Comparison of ENCODE assay signal across 1 cellular context in genomic region chr15:89893696-89894450, GRCh38.
A peak's percentile ranks its signal among the peaks of the same experiment; 100 is the strongest.
TF ChIP-seq lines count a peak whose summit lies in the region.

Gene AP3S2, minus strand, starts transcription at chr15:89893994. Its CDS starts 45 bp downstream, at chr15:89893949.

TF ChIP-seq in WTC11, 78 proteins besides CTCF, POLR2A, EP300 and RAD21 (continued from another document):
- TF ChIP-seq, protein P1, sequence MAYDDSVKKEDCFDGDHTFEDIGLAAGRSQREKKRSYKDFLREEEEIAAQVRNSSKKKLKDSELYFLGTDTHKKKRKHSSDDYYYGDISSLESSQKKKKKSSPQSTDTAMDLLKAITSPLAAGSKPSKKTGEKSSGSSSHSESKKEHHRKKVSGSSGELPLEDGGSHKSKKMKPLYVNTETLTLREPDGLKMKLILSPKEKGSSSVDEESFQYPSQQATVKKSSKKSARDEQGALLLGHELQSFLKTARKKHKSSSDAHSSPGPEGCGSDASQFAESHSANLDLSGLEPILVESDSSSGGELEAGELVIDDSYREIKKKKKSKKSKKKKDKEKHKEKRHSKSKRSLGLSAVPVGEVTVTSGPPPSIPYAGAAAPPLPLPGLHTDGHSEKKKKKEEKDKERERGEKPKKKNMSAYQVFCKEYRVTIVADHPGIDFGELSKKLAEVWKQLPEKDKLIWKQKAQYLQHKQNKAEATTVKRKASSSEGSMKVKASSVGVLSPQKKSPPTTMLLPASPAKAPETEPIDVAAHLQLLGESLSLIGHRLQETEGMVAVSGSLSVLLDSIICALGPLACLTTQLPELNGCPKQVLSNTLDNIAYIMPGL (CRISPR knock-in tag; IDR thresholded peaks at IDR 0.05) = peak; percentile 84; the same call in 1 of the 2 replicates
- TF ChIP-seq OVOL2 (CRISPR knock-in tag; IDR thresholded peaks at IDR 0.05; ENCODE audit: borderline replicate concordance) (no peak), ARID4B (CRISPR knock-in tag; IDR thresholded peaks at IDR 0.05; ENCODE audit: borderline replicate concordance) (peak; percentile 71; the same call in 1 of the 2 replicates), ZNF425 (CRISPR knock-in tag; conservative IDR thresholded peaks at IDR 0.05) (no peak), MXD4 (CRISPR knock-in tag; IDR thresholded peaks at IDR 0.05; ENCODE audit: borderline replicate concordance) (no peak), ETV6 (CRISPR knock-in tag; IDR thresholded peaks at IDR 0.05) (peak; percentile 92), ZNF423 (CRISPR knock-in tag; IDR thresholded peaks at IDR 0.05) (peak; percentile 73; the same call in 1 of the 2 replicates), SP1 (CRISPR knock-in tag; conservative IDR thresholded peaks at IDR 0.05) (peak; percentile 94), FOXK1 (CRISPR knock-in tag; IDR thresholded peaks at IDR 0.05) (peak; percentile 99), NFYB (CRISPR knock-in tag; conservative IDR thresholded peaks at IDR 0.05; ENCODE audit: low read depth) (no peak), E2F5 (CRISPR knock-in tag; IDR thresholded peaks at IDR 0.05) (peak; percentile 52; the same call in 1 of the 2 replicates), ATF1 (CRISPR knock-in tag; IDR thresholded peaks at IDR 0.05) (no peak), JUN (CRISPR knock-in tag; IDR thresholded peaks at IDR 0.05) (0 out of 2 replicates have a peak, but pooled peaks have one; percentile 45), ZNF232 (CRISPR knock-in tag; IDR thresholded peaks at IDR 0.05) (peak; percentile 90)
- TF ChIP-seq, protein P2, sequence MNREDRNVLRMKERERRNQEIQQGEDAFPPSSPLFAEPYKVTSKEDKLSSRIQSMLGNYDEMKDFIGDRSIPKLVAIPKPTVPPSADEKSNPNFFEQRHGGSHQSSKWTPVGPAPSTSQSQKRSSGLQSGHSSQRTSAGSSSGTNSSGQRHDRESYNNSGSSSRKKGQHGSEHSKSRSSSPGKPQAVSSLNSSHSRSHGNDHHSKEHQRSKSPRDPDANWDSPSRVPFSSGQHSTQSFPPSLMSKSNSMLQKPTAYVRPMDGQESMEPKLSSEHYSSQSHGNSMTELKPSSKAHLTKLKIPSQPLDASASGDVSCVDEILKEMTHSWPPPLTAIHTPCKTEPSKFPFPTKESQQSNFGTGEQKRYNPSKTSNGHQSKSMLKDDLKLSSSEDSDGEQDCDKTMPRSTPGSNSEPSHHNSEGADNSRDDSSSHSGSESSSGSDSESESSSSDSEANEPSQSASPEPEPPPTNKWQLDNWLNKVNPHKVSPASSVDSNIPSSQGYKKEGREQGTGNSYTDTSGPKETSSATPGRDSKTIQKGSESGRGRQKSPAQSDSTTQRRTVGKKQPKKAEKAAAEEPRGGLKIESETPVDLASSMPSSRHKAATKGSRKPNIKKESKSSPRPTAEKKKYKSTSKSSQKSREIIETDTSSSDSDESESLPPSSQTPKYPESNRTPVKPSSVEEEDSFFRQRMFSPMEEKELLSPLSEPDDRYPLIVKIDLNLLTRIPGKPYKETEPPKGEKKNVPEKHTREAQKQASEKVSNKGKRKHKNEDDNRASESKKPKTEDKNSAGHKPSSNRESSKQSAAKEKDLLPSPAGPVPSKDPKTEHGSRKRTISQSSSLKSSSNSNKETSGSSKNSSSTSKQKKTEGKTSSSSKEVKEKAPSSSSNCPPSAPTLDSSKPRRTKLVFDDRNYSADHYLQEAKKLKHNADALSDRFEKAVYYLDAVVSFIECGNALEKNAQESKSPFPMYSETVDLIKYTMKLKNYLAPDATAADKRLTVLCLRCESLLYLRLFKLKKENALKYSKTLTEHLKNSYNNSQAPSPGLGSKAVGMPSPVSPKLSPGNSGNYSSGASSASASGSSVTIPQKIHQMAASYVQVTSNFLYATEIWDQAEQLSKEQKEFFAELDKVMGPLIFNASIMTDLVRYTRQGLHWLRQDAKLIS (CRISPR knock-in tag; IDR thresholded peaks at IDR 0.05; ENCODE audit: borderline replicate concordance) = peak; percentile 70; the same call in 1 of the 2 replicates
- TF ChIP-seq, protein P3, sequence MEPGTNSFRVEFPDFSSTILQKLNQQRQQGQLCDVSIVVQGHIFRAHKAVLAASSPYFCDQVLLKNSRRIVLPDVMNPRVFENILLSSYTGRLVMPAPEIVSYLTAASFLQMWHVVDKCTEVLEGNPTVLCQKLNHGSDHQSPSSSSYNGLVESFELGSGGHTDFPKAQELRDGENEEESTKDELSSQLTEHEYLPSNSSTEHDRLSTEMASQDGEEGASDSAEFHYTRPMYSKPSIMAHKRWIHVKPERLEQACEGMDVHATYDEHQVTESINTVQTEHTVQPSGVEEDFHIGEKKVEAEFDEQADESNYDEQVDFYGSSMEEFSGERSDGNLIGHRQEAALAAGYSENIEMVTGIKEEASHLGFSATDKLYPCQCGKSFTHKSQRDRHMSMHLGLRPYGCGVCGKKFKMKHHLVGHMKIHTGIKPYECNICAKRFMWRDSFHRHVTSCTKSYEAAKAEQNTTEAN (CRISPR knock-in tag; IDR thresholded peaks at IDR 0.05) = peak; percentile 84; the same call in 1 of the 2 replicates
- TF ChIP-seq, protein P4, sequence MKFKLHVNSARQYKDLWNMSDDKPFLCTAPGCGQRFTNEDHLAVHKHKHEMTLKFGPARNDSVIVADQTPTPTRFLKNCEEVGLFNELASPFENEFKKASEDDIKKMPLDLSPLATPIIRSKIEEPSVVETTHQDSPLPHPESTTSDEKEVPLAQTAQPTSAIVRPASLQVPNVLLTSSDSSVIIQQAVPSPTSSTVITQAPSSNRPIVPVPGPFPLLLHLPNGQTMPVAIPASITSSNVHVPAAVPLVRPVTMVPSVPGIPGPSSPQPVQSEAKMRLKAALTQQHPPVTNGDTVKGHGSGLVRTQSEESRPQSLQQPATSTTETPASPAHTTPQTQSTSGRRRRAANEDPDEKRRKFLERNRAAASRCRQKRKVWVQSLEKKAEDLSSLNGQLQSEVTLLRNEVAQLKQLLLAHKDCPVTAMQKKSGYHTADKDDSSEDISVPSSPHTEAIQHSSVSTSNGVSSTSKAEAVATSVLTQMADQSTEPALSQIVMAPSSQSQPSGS (CRISPR knock-in tag; IDR thresholded peaks at IDR 0.05; ENCODE audit: borderline replicate concordance, low read depth) = peak; percentile 79; the same call in 1 of the 2 replicates
- TF ChIP-seq, protein P5, sequence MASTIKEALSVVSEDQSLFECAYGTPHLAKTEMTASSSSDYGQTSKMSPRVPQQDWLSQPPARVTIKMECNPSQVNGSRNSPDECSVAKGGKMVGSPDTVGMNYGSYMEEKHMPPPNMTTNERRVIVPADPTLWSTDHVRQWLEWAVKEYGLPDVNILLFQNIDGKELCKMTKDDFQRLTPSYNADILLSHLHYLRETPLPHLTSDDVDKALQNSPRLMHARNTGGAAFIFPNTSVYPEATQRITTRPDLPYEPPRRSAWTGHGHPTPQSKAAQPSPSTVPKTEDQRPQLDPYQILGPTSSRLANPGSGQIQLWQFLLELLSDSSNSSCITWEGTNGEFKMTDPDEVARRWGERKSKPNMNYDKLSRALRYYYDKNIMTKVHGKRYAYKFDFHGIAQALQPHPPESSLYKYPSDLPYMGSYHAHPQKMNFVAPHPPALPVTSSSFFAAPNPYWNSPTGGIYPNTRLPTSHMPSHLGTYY (CRISPR knock-in tag; IDR thresholded peaks at IDR 0.05) = no peak
- TF ChIP-seq, protein P6, sequence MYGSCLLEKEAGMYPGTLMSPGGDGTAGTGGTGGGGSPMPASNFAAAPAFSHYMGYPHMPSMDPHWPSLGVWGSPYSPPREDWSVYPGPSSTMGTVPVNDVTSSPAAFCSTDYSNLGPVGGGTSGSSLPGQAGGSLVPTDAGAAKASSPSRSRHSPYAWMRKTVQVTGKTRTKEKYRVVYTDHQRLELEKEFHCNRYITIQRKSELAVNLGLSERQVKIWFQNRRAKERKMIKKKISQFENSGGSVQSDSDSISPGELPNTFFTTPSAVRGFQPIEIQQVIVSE (CRISPR knock-in tag; IDR thresholded peaks at IDR 0.05; ENCODE audit: borderline replicate concordance) = no peak
